In genomic region chr12:30805959-30806358, GRCh38 we compare ENCODE assay signal across 26 cellular contexts.
"Had no signal": no experiment of that assay in that cellular context is flagged by ENCODE, and none has a peak within 500 bp of the region (broad histone marks: within the 10 kb centered on the region; RNA-seq: fewer than 3 reads in every experiment).

No MANE protein-coding gene starts in this region.

- H3K27ac ChIP-seq: adrenal gland, body of pancreas, left ventricle myocardium inferior, neutrophil, skin epidermis, thoracic aorta had no signal

- H3K27me3 ChIP-seq: adrenal gland, body of pancreas, neutrophil had no signal

- H3K4me1 ChIP-seq: adrenal gland had no signal

- H3K4me3 ChIP-seq: adrenal gland, body of pancreas, left ventricle myocardium inferior, lung, skin epidermis, thoracic aorta had no signal

- ATAC-seq: body of pancreas; esophagus mucosa; sciatic nerve; stimulated activated effector memory CD8-positive, alpha-beta T cell treated with anti-CD3 and anti-CD28 coated beads, Interleukin-12 subunit alpha, Interleukin-12 subunit beta, amount 100 ng/mL, for 72 hours had no signal

- FAIRE-seq: endothelial cell of umbilical vein, islet of Langerhans, urothelium cell line had no signal

- H3K36me3 ChIP-seq: adrenal gland, left ventricle myocardium inferior, neutrophil, thoracic aorta had no signal

- H3K9me3 ChIP-seq: adrenal gland, body of pancreas, neutrophil, thoracic aorta had no signal

- DNase-seq: activated CD4-positive, alpha-beta T cell treated with anti-CD3 and anti-CD28 coated beads for 4 hours; activated CD4-positive, alpha-beta T cell treated with anti-CD3 and anti-CD28 coated beads, Interleukin-2, amount 50 U/mL, for 48 hours; activated CD8-positive, alpha-beta memory T cell treated with anti-CD3 and anti-CD28 coated beads for 24 hours; activated effector memory CD4-positive, alpha-beta T cell treated with anti-CD3 and anti-CD28 coated beads, Interleukin-2, amount 50 U/mL, for 16 hours; activated naive CD4-positive, alpha-beta T cell treated with anti-CD3 and anti-CD28 coated beads for 36 hours; activated naive CD8-positive, alpha-beta T cell treated with anti-CD3 and anti-CD28 coated beads for 36 hours; adrenal gland; aorta; body of pancreas; caudate nucleus; foreskin melanocyte; left ventricle myocardium inferior; retina; stimulated activated CD4-positive, alpha-beta T cell treated with anti-CD3 and anti-CD28 coated beads, Interleukin-12 subunit alpha, Interleukin-12 subunit beta, amount 100 ng/mL, for 4 hours; stimulated activated CD4-positive, alpha-beta T cell treated with anti-CD3 and anti-CD28 coated beads, Interleukin-4, amount 100 ng/mL, for 24 hours; trophoblast cell had no signal
